8 cellular contexts compared by ENCODE assay signal in genomic region chr6:54737247-54737646, GRCh38.
DNase-seq lines count a peak whose midpoint lies in the region; ATAC-seq, FAIRE-seq and TF ChIP-seq lines count a peak whose summit lies in the region.

No MANE protein-coding gene starts in this region.

- TF ChIP-seq CTCF in GM12865 (IDR thresholded peaks at IDR 0.05; ENCODE audit: insufficient read depth, low read depth, low read length, missing control alignments), result peak; percentile 57
- TF ChIP-seq CTCF in PC-3 (conservative IDR thresholded peaks at IDR 0.05; ENCODE audit: low read depth, low read length), result peak; percentile 59
- TF ChIP-seq CTCF in keratinocyte (optimal IDR thresholded peaks at IDR 0.05 in 1 of 3, IDR thresholded peaks at IDR 0.05 in 1 of 3, conservative IDR thresholded peaks at IDR 0.05 in 1 of 3; ENCODE audit: extremely low read depth in 1 of 3, insufficient read depth in 2 of 3, low read length in 3 of 3), result peak in 2 of 3 experiments; percentile 18 to 20

- no peaks in the 10 kb centered on the region for H3F3A ChIP-seq in PC-3 (ENCODE audit: low read length, unreplicated experiment)

- H3K36me3 ChIP-seq in PC-3 (ENCODE audit: low read depth, low read length) (no peaks in the 10 kb centered on the region), keratinocyte (ENCODE audit: control insufficient read depth in 2 of 2, extremely low read depth in 1 of 2, insufficient read depth in 2 of 2, low read length in 2 of 2) (no peaks in the 10 kb centered on the region)

- CTCF ChIA-PET in PC-3 (lab: Charles Lee), result no interaction called here

- POLR2A ChIA-PET in PC-3 (lab: Charles Lee; ENCODE audit: unreplicated experiment), result no interaction called here

- H3K9me3 ChIP-seq in PC-3 (ENCODE audit: low read length) (0 out of 2 replicates have a peak, but pooled peaks cover 4% of the 10 kb centered on the region), keratinocyte (ENCODE audit: control insufficient read depth, low read depth, low read length) (peaks cover 3% of the 10 kb centered on the region)

- no peak for ATAC-seq in PC-3

- dilution Hi-C loops in keratinocyte (cut with MboI; ENCODE audit: extremely low pct_ligation_motif_present, low sequenced_read_pairs), result no loop called here

- no peak for FAIRE-seq in keratinocyte (lab: Jason Lieb, UNC)

- H3K27me3 ChIP-seq in PC-3 (ENCODE audit: low read length) (no peaks in the 10 kb centered on the region), keratinocyte (ENCODE audit: control insufficient read depth, extremely low read depth, insufficient read depth, low read length) (no peaks in the 10 kb centered on the region)

- H2AFZ ChIP-seq in PC-3 (ENCODE audit: low read length) (no peak overlapping the region), keratinocyte (ENCODE audit: control insufficient read depth, low read length) (no peak overlapping the region)

- H4K20me1 ChIP-seq in PC-3 (ENCODE audit: low read length) (no peaks in the 10 kb centered on the region), keratinocyte (ENCODE audit: control insufficient read depth, extremely low read depth, insufficient read depth, low read length) (no peaks in the 10 kb centered on the region)

- intact Hi-C loops in PC-3 (cut with micrococcal nuclease), result no loop called here

- no peak overlapping the region for H3K4me2 ChIP-seq in PC-3 (ENCODE audit: low read length)
- H3K4me2 ChIP-seq in keratinocyte (ENCODE audit: control insufficient read depth, extremely low read depth, insufficient read depth, low read depth, low read length), result no peak overlapping the region

- no peaks in the 10 kb centered on the region for H3K4me1 ChIP-seq in PC-3 (ENCODE audit: insufficient read depth, low read length)
- no peaks in the 10 kb centered on the region for H3K4me1 ChIP-seq in keratinocyte (ENCODE audit: control insufficient read depth, extremely low read depth, insufficient read depth, low read length)

- H3K79me2 ChIP-seq in PC-3 (ENCODE audit: low read length) (no peaks in the 10 kb centered on the region), keratinocyte (ENCODE audit: control insufficient read depth, insufficient read depth, low read length) (no peaks in the 10 kb centered on the region)

- H3K27ac ChIP-seq in PC-3 (ENCODE audit: low read length) (no peak overlapping the region), keratinocyte (ENCODE audit: control insufficient read depth, insufficient read depth, low read length) (no peak overlapping the region)

- H3K9me2 ChIP-seq in PC-3 (replicated peaks; ENCODE audit: low read length), result no peaks in the 10 kb centered on the region

- no TSS peak for BruUV-seq in PC-3 (replicated peaks; lab: Mats Ljungman, UMichigan)

- H3K9ac ChIP-seq in PC-3 (ENCODE audit: low read length) (no peak overlapping the region), keratinocyte (ENCODE audit: control insufficient read depth, extremely low read depth, insufficient read depth, low read length) (no peak overlapping the region)

- H3K4me3 ChIP-seq in GM12865 (ENCODE audit: low read depth, low read length) (no peak overlapping the region), PC-3 (ENCODE audit: low read length) (no peak overlapping the region), keratinocyte (ENCODE audit: control insufficient read depth in 2 of 3, extremely low read depth in 1 of 3, insufficient read depth in 2 of 3, low read depth in 1 of 3, low read length in 3 of 3) (no peak overlapping the region)

- DNase-seq in GM12865 (ENCODE audit: low read depth) (peak; percentile 42), H4 (ENCODE audit: low spot score) (peak; percentile 36), PC-3 (no peak), keratinocyte (ENCODE audit: low read depth, low spot score) (no peak), activated T-cell treated with anti-CD3 and anti-CD28 coated beads for 4 hours (no peak), NCI-H524 treated with DMSO at 0.1 percent for 48 hours (lab: John Stamatoyannopoulos, UW) (no peak)
- no peak for DNase-seq in NK-92 treated with Interleukin-12 subunit alpha and Interleukin-12 subunit beta, amount 100 ng/mL, for 24 hours (lab: John Stamatoyannopoulos, UW)
- no peak for DNase-seq in effector CD8-positive, alpha-beta T cell (lab: John Stamatoyannopoulos, UW)

- H3K9me1 ChIP-seq in keratinocyte (ENCODE audit: control insufficient read depth, extremely low read depth, insufficient read depth, low read length), result no peaks in the 10 kb centered on the region

Comparison
In these comparisons a context has a peak if more than half of its experiments do, and no peak if none do; other contexts are left out.
1. DNase-seq: peak in GM12865 (single experiment) and H4 (single experiment); none in PC-3 (single experiment), keratinocyte (single experiment), activated T-cell treated with anti-CD3 and anti-CD28 coated beads for 4 hours (single experiment), NCI-H524 treated with DMSO at 0.1 percent for 48 hours (single experiment), NK-92 treated with Interleukin-12 subunit alpha and Interleukin-12 subunit beta, amount 100 ng/mL, for 24 hours (single experiment) and effector CD8-positive, alpha-beta T cell (single experiment).
2. Peak in every context shown above with its lines, with median percentiles within 50 percentile points of each other: CTCF ChIP-seq.